In genomic region chr2:140041801-140042200, GRCh38 we compare ENCODE assay signal across 35 cellular contexts.
DNase-seq lines count a peak whose midpoint lies in the region; ATAC-seq and TF ChIP-seq lines count a peak whose summit lies in the region.
"Had no signal": no experiment of that assay in that cellular context is flagged by ENCODE, and none has a peak within 500 bp of the region (broad histone marks: within the 10 kb centered on the region; RNA-seq: fewer than 3 reads in every experiment).

No MANE protein-coding gene starts in this region.

- H4K20me1 ChIP-seq in PC-3 (ENCODE audit: low read length): no peaks in the 10 kb centered on the region
- H4K20me1 ChIP-seq: BLaER1; BLaER1 treated with 17β-estradiol and CSF1 and Interleukin-3, amounts not matched to agents 10 nM and 100 nM had no signal

- no peak overlapping the region for H3K4me2 ChIP-seq in PC-3 (ENCODE audit: low read length)
- H3K4me2 ChIP-seq: A549; BLaER1; BLaER1 treated with 17β-estradiol and CSF1 and Interleukin-3, amounts not matched to agents 10 nM and 100 nM had no signal

- no peaks in the 10 kb centered on the region for H3K27me3 Mint-ChIP-seq in activated T-helper 1 cell treated with anti-CD3 and anti-CD28 coated beads, Interleukin-12 subunit alpha, Interleukin-12 subunit beta, Interleukin-2, Interleukin-4 antibody, amounts not matched to agents 30 ng/mL and 10 ng/mL and 1 ng/mL, durations not matched to agents 14 hours and 24 hours and 36 hours (ENCODE audit: insufficient read depth)
- H3K27me3 Mint-ChIP-seq: B cell; CD4-positive, alpha-beta memory T cell; CD4-positive, alpha-beta T cell; CD4-positive, CD25-positive, alpha-beta regulatory T cell had no signal

- no peak overlapping the region for H3K27ac Mint-ChIP-seq in activated T-helper 1 cell treated with anti-CD3 and anti-CD28 coated beads, Interleukin-12 subunit alpha, Interleukin-12 subunit beta, Interleukin-2, Interleukin-4 antibody, amounts not matched to agents 30 ng/mL and 10 ng/mL and 1 ng/mL, durations not matched to agents 14 hours and 24 hours and 36 hours
- H3K27ac Mint-ChIP-seq: B cell; CD14-positive monocyte; CD4-positive, alpha-beta memory T cell; CD4-positive, alpha-beta T cell; CD4-positive, CD25-positive, alpha-beta regulatory T cell; CD8-positive, alpha-beta memory T cell; CD8-positive, alpha-beta T cell had no signal

- POLR2A ChIA-PET in A673 (lab: Charles Lee; ENCODE audit: low non-redundant PET) (no interaction called here), PC-3 (lab: Charles Lee; ENCODE audit: unreplicated experiment) (no interaction called here)

- no peak for TF ChIP-seq CTCF in A673 (conservative IDR thresholded peaks at IDR 0.05; ENCODE audit: low read depth, low read length)
- no peak for TF ChIP-seq CTCF in PC-3 (conservative IDR thresholded peaks at IDR 0.05; ENCODE audit: low read depth, low read length)

- H3K4me3 ChIP-seq in A673 (ENCODE audit: low read depth, low read length, poor library complexity, severe bottlenecking) (no peak overlapping the region), HAP-1 (no peak overlapping the region), PC-3 (ENCODE audit: low read length) (no peak overlapping the region)
- H3K4me3 ChIP-seq: A549; BLaER1; BLaER1 treated with 17β-estradiol and CSF1 and Interleukin-3, amounts not matched to agents 10 nM and 100 nM had no signal

- no peak overlapping the region for H3K27ac ChIP-seq in A673 (ENCODE audit: low read depth, low read length, poor library complexity, severe bottlenecking)
- no peak overlapping the region for H3K27ac ChIP-seq in PC-3 (ENCODE audit: low read length)
- peak overlapping the region; percentile 8 for H3K27ac ChIP-seq in caudate nucleus (ENCODE audit: low read depth, low read length)
- H3K27ac ChIP-seq: 22Rv1; A549; BLaER1; BLaER1 treated with 17β-estradiol and CSF1 and Interleukin-3, amounts not matched to agents 10 nM and 100 nM; C4-2B had no signal

- DNase-seq in A673 (ENCODE audit: low spot score) (peak; percentile 44), HAP-1 (ENCODE audit: low spot score in 2 of 2) (peak; percentile 16 to 75), PC-3 (no peak), caudate nucleus (lab: John Stamatoyannopoulos, UW) (no peak), NCI-H187 (lab: John Stamatoyannopoulos, UW) (no peak), OCI-M1 (lab: John Stamatoyannopoulos, UW) (no peak), HK-2 (ENCODE audit: unreplicated experiment) (no peak)
- no peak for DNase-seq in activated T-helper 1 cell treated with anti-CD3 and anti-CD28 coated beads, Interleukin-12 subunit alpha, Interleukin-12 subunit beta, Interleukin-2, Interleukin-4 antibody, amounts not matched to agents 30 ng/mL and 10 ng/mL and 1 ng/mL, durations not matched to agents 14 hours and 24 hours and 36 hours (ENCODE audit: low spot score)
- DNase-seq: 8988T; ACHN; AML-193; BE2C; C1 segment of cervical spinal cord; Caco-2; Calu3; CD4-positive, alpha-beta memory T cell; CD4-positive, alpha-beta T cell; CD4-positive, CD25-positive, alpha-beta regulatory T cell; CD8-positive, alpha-beta memory T cell; CD8-positive, alpha-beta T cell; COR-L47; DMS 273 treated with DMSO at 0.1 percent for 48 hours; DMS153; DMS53; DMS79; DMS79 treated with DMSO at 0.1 percent for 48 hours; DND-41; EL had no signal

- H3K27me3 ChIP-seq in A673 (replicated peaks; ENCODE audit: insufficient read depth, low read depth, low read length, poor library complexity) (no peaks in the 10 kb centered on the region), HAP-1 (ENCODE audit: low read depth) (no peaks in the 10 kb centered on the region), PC-3 (ENCODE audit: low read length) (no peaks in the 10 kb centered on the region)
- H3K27me3 ChIP-seq: BE2C; BLaER1; BLaER1 treated with 17β-estradiol and CSF1 and Interleukin-3, amounts not matched to agents 10 nM and 100 nM had no signal

- peaks cover 20% of the 10 kb centered on the region for H3K9me3 Mint-ChIP-seq in activated T-helper 1 cell treated with anti-CD3 and anti-CD28 coated beads, Interleukin-12 subunit alpha, Interleukin-12 subunit beta, Interleukin-2, Interleukin-4 antibody, amounts not matched to agents 30 ng/mL and 10 ng/mL and 1 ng/mL, durations not matched to agents 14 hours and 24 hours and 36 hours

- peaks cover 10% of the 10 kb centered on the region for H3K4me1 ChIP-seq in A673 (ENCODE audit: insufficient read depth, low read length, poor library complexity, severe bottlenecking)
- H3K4me1 ChIP-seq in HAP-1: peaks cover 13% of the 10 kb centered on the region
- H3K4me1 ChIP-seq in PC-3 (ENCODE audit: insufficient read depth, low read length): no peaks in the 10 kb centered on the region
- H3K4me1 ChIP-seq: A549; BE2C; BLaER1; BLaER1 treated with 17β-estradiol and CSF1 and Interleukin-3, amounts not matched to agents 10 nM and 100 nM; Caco-2 had no signal

- H3K9ac ChIP-seq in PC-3 (ENCODE audit: low read length): no peak overlapping the region
- H3K9ac ChIP-seq: BLaER1; BLaER1 treated with 17β-estradiol and CSF1 and Interleukin-3, amounts not matched to agents 10 nM and 100 nM had no signal

- no peak overlapping the region for H2AFZ ChIP-seq in PC-3 (ENCODE audit: low read length)

- H3K4me3 Mint-ChIP-seq in activated T-helper 1 cell treated with anti-CD3 and anti-CD28 coated beads, Interleukin-12 subunit alpha, Interleukin-12 subunit beta, Interleukin-2, Interleukin-4 antibody, amounts not matched to agents 30 ng/mL and 10 ng/mL and 1 ng/mL, durations not matched to agents 14 hours and 24 hours and 36 hours: no peak overlapping the region
- H3K4me3 Mint-ChIP-seq: B cell; CD14-positive monocyte; CD4-positive, alpha-beta memory T cell; CD4-positive, alpha-beta T cell; CD4-positive, CD25-positive, alpha-beta regulatory T cell; CD8-positive, alpha-beta memory T cell; CD8-positive, alpha-beta T cell had no signal

- H3K9me3 ChIP-seq in A673 (ENCODE audit: low read depth, low read length, poor library complexity, severe bottlenecking) (peaks cover 9% of the 10 kb centered on the region), HAP-1 (peaks cover 9% of the 10 kb centered on the region), PC-3 (ENCODE audit: low read length) (no peaks in the 10 kb centered on the region)
- H3K9me3 ChIP-seq: A549, BE2C, Caco-2 had no signal

- no TSS peak for BruUV-seq in A673 (replicated peaks; lab: Mats Ljungman, UMichigan)
- no TSS peak for BruUV-seq in PC-3 (replicated peaks; lab: Mats Ljungman, UMichigan)

- H3K36me3 ChIP-seq in A673 (ENCODE audit: insufficient read depth, low read length, poor library complexity, severe bottlenecking) (no peaks in the 10 kb centered on the region), HAP-1 (replicated peaks) (no peaks in the 10 kb centered on the region), PC-3 (ENCODE audit: low read depth, low read length) (no peaks in the 10 kb centered on the region)
- H3K36me3 ChIP-seq: BE2C; BLaER1; BLaER1 treated with 17β-estradiol and CSF1 and Interleukin-3, amounts not matched to agents 10 nM and 100 nM had no signal

- intact Hi-C loops in A673 (cut with micrococcal nuclease; ENCODE audit: unreplicated experiment) (no loop called here), PC-3 (cut with micrococcal nuclease) (no loop called here)
- intact Hi-C loops in activated T-helper 1 cell treated with anti-CD3 and anti-CD28 coated beads, Interleukin-12 subunit alpha, Interleukin-12 subunit beta, Interleukin-2, Interleukin-4 antibody, amounts not matched to agents 30 ng/mL and 10 ng/mL and 1 ng/mL, durations not matched to agents 14 hours and 24 hours and 36 hours (cut with micrococcal nuclease): no loop called here

- H3F3A ChIP-seq in PC-3 (ENCODE audit: low read length, unreplicated experiment): no peaks in the 10 kb centered on the region

- ATAC-seq in PC-3: peak; percentile 65
- ATAC-seq: A549; CD8-positive, alpha-beta T cell had no signal

- H3K9me2 ChIP-seq in PC-3 (replicated peaks; ENCODE audit: low read length): no peaks in the 10 kb centered on the region

- no peaks in the 10 kb centered on the region for H3K36me3 Mint-ChIP-seq in activated T-helper 1 cell treated with anti-CD3 and anti-CD28 coated beads, Interleukin-12 subunit alpha, Interleukin-12 subunit beta, Interleukin-2, Interleukin-4 antibody, amounts not matched to agents 30 ng/mL and 10 ng/mL and 1 ng/mL, durations not matched to agents 14 hours and 24 hours and 36 hours (ENCODE audit: low read depth)
- H3K36me3 Mint-ChIP-seq: CD14-positive monocyte; CD4-positive, alpha-beta memory T cell; CD4-positive, CD25-positive, alpha-beta regulatory T cell; CD8-positive, alpha-beta T cell had no signal

- H3K4me1 Mint-ChIP-seq in activated T-helper 1 cell treated with anti-CD3 and anti-CD28 coated beads, Interleukin-12 subunit alpha, Interleukin-12 subunit beta, Interleukin-2, Interleukin-4 antibody, amounts not matched to agents 30 ng/mL and 10 ng/mL and 1 ng/mL, durations not matched to agents 14 hours and 24 hours and 36 hours (ENCODE audit: low read depth): no peaks in the 10 kb centered on the region
- H3K4me1 Mint-ChIP-seq: B cell; CD14-positive monocyte; CD4-positive, alpha-beta memory T cell; CD4-positive, CD25-positive, alpha-beta regulatory T cell; CD8-positive, alpha-beta memory T cell had no signal

- in situ Hi-C loops in HAP-1 (cut with MboI; ENCODE audit: low sequenced_read_pairs): no loop called here

- CTCF ChIA-PET in A673 (lab: Charles Lee) (no interaction called here), PC-3 (lab: Charles Lee) (no interaction called here)

- no peaks in the 10 kb centered on the region for H3K79me2 ChIP-seq in PC-3 (ENCODE audit: low read length)

Comparison
In these comparisons a context has a peak if more than half of its experiments do, and no peak if none do; other contexts are left out.
1. DNase-seq: peak in A673 (single experiment) and HAP-1 (2 of 2); none in PC-3 (single experiment), caudate nucleus (0 of 61), NCI-H187 (0 of 2), OCI-M1 (single experiment), HK-2 (single experiment) and activated T-helper 1 cell treated with anti-CD3 and anti-CD28 coated beads, Interleukin-12 subunit alpha, Interleukin-12 subunit beta, Interleukin-2, Interleukin-4 antibody, amounts not matched to agents 30 ng/mL and 10 ng/mL and 1 ng/mL, durations not matched to agents 14 hours and 24 hours and 36 hours (single experiment).